29 cellular contexts compared by ENCODE assay signal in genomic region chr2:34126279-34126678, GRCh38.
"Had no signal": no experiment of that assay in that cellular context is flagged by ENCODE, and none has a peak within 500 bp of the region (broad histone marks: within the 10 kb centered on the region; RNA-seq: fewer than 3 reads in every experiment).

No MANE protein-coding gene starts in this region.

- H3K36me3 ChIP-seq: colonic mucosa, esophagus muscularis mucosa, esophagus squamous epithelium, gastrocnemius medialis, gastroesophageal sphincter, heart left ventricle, heart right ventricle had no signal

- H3K4me2 ChIP-seq: hepatocyte had no signal

- H3K79me2 ChIP-seq: hepatocyte had no signal

- H3K9me3 ChIP-seq: colonic mucosa, esophagus muscularis mucosa, esophagus squamous epithelium, gastrocnemius medialis, gastroesophageal sphincter, heart left ventricle had no signal

- ATAC-seq: effector memory CD8-positive, alpha-beta T cell; esophagus mucosa; foreskin keratinocyte; gastrocnemius medialis; gastroesophageal sphincter; heart left ventricle; heart right ventricle had no signal

- FAIRE-seq: colon, endometrium, endothelial cell of umbilical vein, frontal cortex had no signal

- H3K4me1 ChIP-seq: colonic mucosa, esophagus muscularis mucosa, esophagus squamous epithelium, foreskin keratinocyte, gastrocnemius medialis, gastroesophageal sphincter, heart left ventricle, heart right ventricle had no signal

- H3K4me3 ChIP-seq: colonic mucosa, coronary artery, dorsolateral prefrontal cortex, esophagus muscularis mucosa, esophagus squamous epithelium, gastrocnemius medialis, gastroesophageal sphincter, heart left ventricle, heart right ventricle, hepatocyte had no signal

- H3K27me3 ChIP-seq: colonic mucosa, dorsolateral prefrontal cortex, esophagus muscularis mucosa, esophagus squamous epithelium, foreskin keratinocyte, gastrocnemius medialis, gastroesophageal sphincter, heart left ventricle, heart right ventricle, hepatocyte had no signal

- DNase-seq: colonic mucosa; cortex of kidney; dermis blood vessel endothelial cell; dorsolateral prefrontal cortex; effector CD4-positive, alpha-beta T cell; effector CD8-positive, alpha-beta T cell; effector memory CD4-positive, alpha-beta T cell; effector memory CD8-positive, alpha-beta T cell; endodermal cell; erythroblast; esophagus squamous epithelium; foreskin fibroblast; foreskin keratinocyte; foreskin melanocyte; gastrocnemius medialis; glutamatergic neuron; head of caudate nucleus; heart left ventricle; heart right ventricle had no signal

- H3K27ac ChIP-seq: colonic mucosa, coronary artery, dorsolateral prefrontal cortex, epithelial cell of prostate, esophagus muscularis mucosa, esophagus squamous epithelium, foreskin keratinocyte, gastrocnemius medialis, gastroesophageal sphincter, heart left ventricle, heart right ventricle, hepatocyte had no signal

- H2AFZ ChIP-seq: hepatocyte had no signal
